35 cellular contexts compared by ENCODE assay signal in genomic region chr12:58000499-58000898, GRCh38.
"Had no signal": no experiment of that assay in that cellular context is flagged by ENCODE, and none has a peak within 500 bp of the region (broad histone marks: within the 10 kb centered on the region; RNA-seq: fewer than 3 reads in every experiment).

No MANE protein-coding gene starts in this region.

- H3K4me3 ChIP-seq: MG63 had no signal

- H3K36me3 ChIP-seq: MG63 had no signal

- H3K27me3 ChIP-seq: MG63 had no signal

- DNase-seq: Kasumi-1, MG63, MM.1S, MV-4-11, NCI-H1048, NCI-H1092, NCI-H1092 treated with DMSO at 0.1 percent for 48 hours, NCI-H1105, NCI-H1105 treated with DMSO at 0.1 percent for 48 hours, NCI-H1417, NCI-H1417 treated with DMSO at 0.1 percent for 48 hours, NCI-H1436, NCI-H1436 treated with DMSO at 0.1 percent for 48 hours, NCI-H146, NCI-H1694, NCI-H1694 treated with DMSO at 0.1 percent for 48 hours, NCI-H187, NCI-H187 treated with DMSO at 0.1 percent for 48 hours, NCI-H1930, NCI-H2029, NCI-H2029 treated with DMSO at 0.1 percent for 48 hours, NCI-H2081, NCI-H2081 treated with DMSO at 0.1 percent for 48 hours, NCI-H2107, NCI-H2171, NCI-H2171 treated with DMSO at 0.1 percent for 48 hours, NCI-H2227 treated with DMSO at 0.1 percent for 48 hours, NCI-H226, NCI-H345, NCI-H446, NCI-H446 treated with DMSO at 0.1 percent for 48 hours, NCI-H510A, NCI-H510A treated with DMSO at 0.1 percent for 48 hours, NCI-H524, NCI-H524 treated with DMSO at 0.1 percent for 48 hours had no signal
